Comparison of ENCODE assay signal across 15 cellular contexts in genomic region chr6:168638497-168639072, GRCh38.
"Had no signal": no experiment of that assay in that cellular context is flagged by ENCODE, and none has a peak within 500 bp of the region (broad histone marks: within the 10 kb centered on the region; RNA-seq: fewer than 3 reads in every experiment).

No MANE protein-coding gene starts in this region.

- ATAC-seq: activated CD4-positive, CD25-positive, alpha-beta regulatory T cell treated with anti-CD3 and anti-CD28 coated beads, Interleukin-2, amount 50 U/mL, for 24 hours; gastrocnemius medialis; lower lobe of right lung had no signal

- H3K27me3 ChIP-seq: neutrophil had no signal

- H3K27ac ChIP-seq: gastrocnemius medialis, lower lobe of right lung, neutrophil, parathyroid adenoma had no signal

- H3K9me3 ChIP-seq: gastrocnemius medialis, lower lobe of right lung, neutrophil had no signal

- H3K9ac ChIP-seq: parathyroid adenoma had no signal

- H3K4me3 ChIP-seq: gastrocnemius medialis, lower lobe of right lung, skin epidermis had no signal

- H2AFZ ChIP-seq: parathyroid adenoma had no signal

- H3K36me3 ChIP-seq: gastrocnemius medialis, lower lobe of right lung, neutrophil had no signal

- H3K79me2 ChIP-seq: parathyroid adenoma had no signal

- H3K4me1 ChIP-seq: parathyroid adenoma had no signal

- DNase-seq: activated naive CD4-positive, alpha-beta T cell; activated naive CD8-positive, alpha-beta T cell treated with anti-CD3 and anti-CD28 coated beads, Interleukin-2, amount 10 ng/mL, durations not matched to agents 7 days and 5 days; anterior cingulate cortex; effector CD8-positive, alpha-beta T cell; gastrocnemius medialis; hypothalamus; lower lobe of right lung; stimulated activated CD4-positive, alpha-beta T cell treated with anti-CD3 and anti-CD28 coated beads, Interleukin-4, amount 100 ng/mL, for 24 hours; stimulated activated naive CD4-positive, alpha-beta T cell; T-helper 1 cell; T1000 had no signal
